ENCODE assay signal across 27 cellular contexts in genomic region chr12:39902823-39903222, GRCh38.
DNase-seq lines count a peak whose midpoint lies in the region; ATAC-seq, FAIRE-seq and TF ChIP-seq lines count a peak whose summit lies in the region.
"Had no signal": no experiment of that assay in that cellular context is flagged by ENCODE, and none has a peak within 500 bp of the region (broad histone marks: within the 10 kb centered on the region; RNA-seq: fewer than 3 reads in every experiment).

No MANE protein-coding gene starts in this region.

- H3K79me2 ChIP-seq in endothelial cell of umbilical vein (ENCODE audit: control insufficient read depth, insufficient read depth, low read length), result no peaks in the 10 kb centered on the region
- H3K79me2 ChIP-seq in hepatocyte, result no peaks in the 10 kb centered on the region

- H4K20me1 ChIP-seq in endothelial cell of umbilical vein (replicated peaks; ENCODE audit: control insufficient read depth, extremely low read depth, insufficient read depth, low read length) (no peaks in the 10 kb centered on the region), hepatocyte (ENCODE audit: insufficient read depth, poor library complexity, severe bottlenecking) (no peaks in the 10 kb centered on the region)

- no peaks in the 10 kb centered on the region for H3K9me1 ChIP-seq in endothelial cell of umbilical vein (replicated peaks; ENCODE audit: control insufficient read depth, extremely low read depth, insufficient read depth, low read length)

- no TSS peak for BruUV-seq in endothelial cell of umbilical vein (replicated peaks; lab: Mats Ljungman, UMichigan)

- intact Hi-C loops in endothelial cell of umbilical vein (cut with micrococcal nuclease) (no loop called here), pancreas (cut with DNase I) (no loop called here)

- H3K36me3 ChIP-seq in endothelial cell of umbilical vein (ENCODE audit: control insufficient read depth in 2 of 2, extremely low read depth in 1 of 2, insufficient read depth in 2 of 2, low read length in 2 of 2) (no peaks in the 10 kb centered on the region), pancreas (no peaks in the 10 kb centered on the region), hepatocyte (replicated peaks; ENCODE audit: insufficient read depth, low read depth) (no peaks in the 10 kb centered on the region)
- H3K36me3 ChIP-seq: gastroesophageal sphincter, transverse colon had no signal

- CTCF ChIA-PET in endothelial cell of umbilical vein (lab: Charles Lee), result interaction anchor here (1.6 kb wide), 1 partner anchor 9 kb away, joined by 6 read pairs; no protein-coding TSS in a partner anchor

- H3K27ac ChIP-seq in endothelial cell of umbilical vein (ENCODE audit: insufficient read depth, low read depth, low read length), result no peak overlapping the region
- no peak overlapping the region for H3K27ac ChIP-seq in pancreas
- H3K27ac ChIP-seq in hepatocyte, result no peak overlapping the region
- H3K27ac ChIP-seq: gastroesophageal sphincter, SK-N-MC, transverse colon had no signal

- WGBS in pancreas, 2 donors, result 32 to 33% methylated on average over 2 of the region's 2 CpGs
- 89% methylated on average over 2 of the region's 2 CpGs for WGBS in hepatocyte (ENCODE audit: low lambda C conversion rate, missing lambda C conversion rate)

- TF ChIP-seq CTCF in endothelial cell of umbilical vein (IDR thresholded peaks at IDR 0.05; ENCODE audit: extremely low read depth in 1 of 2, insufficient read depth in 1 of 2, low read depth in 1 of 2, low read length in 2 of 2) (no peak), pancreas (IDR thresholded peaks at IDR 0.05) (no peak), hepatocyte (IDR thresholded peaks at IDR 0.05; ENCODE audit: poor library complexity) (no peak)

- no peak overlapping the region for H3K9ac ChIP-seq in endothelial cell of umbilical vein (replicated peaks; ENCODE audit: extremely low read depth, insufficient read depth, low read length)

- POLR2A ChIA-PET in endothelial cell of umbilical vein (lab: Charles Lee), result no interaction called here

- peak in 3 of 4 donors; percentile 36 to 74 (median 58) for ATAC-seq in pancreas
- ATAC-seq: activated CD8-positive, alpha-beta T cell treated with anti-CD3 and anti-CD28 coated beads for 36 hours; gastroesophageal sphincter; left ventricle myocardium superior; naive thymus-derived CD8-positive, alpha-beta T cell; T-helper 17 cell had no signal

- H3K9me2 ChIP-seq in hepatocyte (replicated peaks; ENCODE audit: insufficient read depth), result peaks cover 4% of the 10 kb centered on the region

- dilution Hi-C loops in endothelial cell of umbilical vein (cut with MboI; ENCODE audit: extremely low pct_ligation_motif_present, low sequenced_read_pairs), result no loop called here

- H3K27me3 ChIP-seq in endothelial cell of umbilical vein (ENCODE audit: control insufficient read depth in 2 of 2, insufficient read depth in 2 of 2, low read length in 2 of 2) (no peaks in the 10 kb centered on the region), pancreas (no peaks in the 10 kb centered on the region), hepatocyte (no peaks in the 10 kb centered on the region)
- H3K27me3 ChIP-seq: gastroesophageal sphincter, transverse colon had no signal

- no peak overlapping the region for H2AFZ ChIP-seq in endothelial cell of umbilical vein (ENCODE audit: low read depth, low read length)
- no peak overlapping the region for H2AFZ ChIP-seq in hepatocyte

- H3K4me3 ChIP-seq in endothelial cell of umbilical vein (replicated peaks in 1 of 3; ENCODE audit: insufficient read depth in 1 of 3, low read depth in 1 of 3, low read length in 3 of 3) (no peak overlapping the region), pancreas (no peak overlapping the region), hepatocyte (no peak overlapping the region)
- H3K4me3 ChIP-seq: gastroesophageal sphincter, SK-N-MC, transverse colon had no signal

- peaks cover 11% of the 10 kb centered on the region for H3K4me1 ChIP-seq in endothelial cell of umbilical vein (ENCODE audit: control insufficient read depth, extremely low read depth, insufficient read depth, low read length)
- H3K4me1 ChIP-seq in pancreas, result no peaks in the 10 kb centered on the region
- peaks cover 4% of the 10 kb centered on the region for H3K4me1 ChIP-seq in hepatocyte (ENCODE audit: insufficient read depth)

- FAIRE-seq in endothelial cell of umbilical vein (lab: Jason Lieb, UNC), result peak; percentile 71
- FAIRE-seq in pancreas (lab: Jason Lieb, UNC), result no peak
- FAIRE-seq: colon had no signal

- DNase-seq in DMS153 (lab: John Stamatoyannopoulos, UW) (peak; percentile 20), DMS153 treated with DMSO at 0.1 percent for 48 hours (lab: John Stamatoyannopoulos, UW; ENCODE audit: unreplicated experiment) (no peak), LoVo (ENCODE audit: low spot score) (peak; percentile 59), endothelial cell of umbilical vein (ENCODE audit: low read depth, low spot score) (peak; percentile 60), pancreas (no peak), hepatocyte (ENCODE audit: low spot score) (no peak), hepatic stellate cell (ENCODE audit: low spot score) (no peak), D341Med (ENCODE audit: low spot score) (no peak)
- DNase-seq: 8988T; activated CD8-positive, alpha-beta T cell treated with anti-CD3 and anti-CD28 coated beads for 36 hours; activated gamma-delta T cell; activated T-cell treated with anti-CD3 and anti-CD28 coated beads for 4 hours; effector CD4-positive, alpha-beta T cell; hypothalamus; immature natural killer cell; left ventricle myocardium superior; MM.1S; naive thymus-derived CD8-positive, alpha-beta T cell; NCI-H1417 treated with DMSO at 0.1 percent for 48 hours; NCI-H2107; NCI-H446 treated with DMSO at 0.1 percent for 48 hours; nucleus accumbens; T-helper 17 cell; transverse colon had no signal

- H3K9me3 ChIP-seq in endothelial cell of umbilical vein (replicated peaks; ENCODE audit: control insufficient read depth, insufficient read depth, low read length) (no peaks in the 10 kb centered on the region), pancreas (no peaks in the 10 kb centered on the region), hepatocyte (ENCODE audit: low read depth) (no peaks in the 10 kb centered on the region)
- H3K9me3 ChIP-seq: gastroesophageal sphincter, transverse colon had no signal

- H3K4me2 ChIP-seq in endothelial cell of umbilical vein (ENCODE audit: insufficient read depth, low read length), result no peak overlapping the region
- no peak overlapping the region for H3K4me2 ChIP-seq in hepatocyte

- no peak for TF ChIP-seq POLR2A in endothelial cell of umbilical vein (IDR thresholded peaks at IDR 0.05; ENCODE audit: low read depth, low read length)

TF ChIP-seq in endothelial cell of umbilical vein, 7 proteins besides CTCF, POLR2A, EP300 and RAD21:
- TF ChIP-seq FOS (IDR thresholded peaks at IDR 0.05; ENCODE audit: borderline replicate concordance, insufficient read depth, low read length), result peak; percentile 58
- TF ChIP-seq JUN (IDR thresholded peaks at IDR 0.05; ENCODE audit: borderline replicate concordance, insufficient read depth, insufficient read length, low read depth), result peak; percentile 29
- TF ChIP-seq GATA2 (IDR thresholded peaks at IDR 0.05; ENCODE audit: insufficient read depth, insufficient read length, low read depth, low read length), result no peak
- no peak for TF ChIP-seq EZH2 (IDR thresholded peaks at IDR 0.05; ENCODE audit: borderline replicate concordance, low read depth, low read length, severe bottlenecking)
TF ChIP-seq in endothelial cell of umbilical vein: peak in this region for 2.

Comparison
In these comparisons a context has a peak if more than half of its experiments do, and no peak if none do; other contexts are left out.
1. DNase-seq: peak in DMS153 (single experiment), LoVo (single experiment) and endothelial cell of umbilical vein (single experiment); none in DMS153 treated with DMSO at 0.1 percent for 48 hours (single experiment), pancreas (0 of 6), hepatocyte (single experiment), hepatic stellate cell (single experiment) and D341Med (single experiment).